8 cellular contexts compared by ENCODE assay signal in the genomic region with DNA sequence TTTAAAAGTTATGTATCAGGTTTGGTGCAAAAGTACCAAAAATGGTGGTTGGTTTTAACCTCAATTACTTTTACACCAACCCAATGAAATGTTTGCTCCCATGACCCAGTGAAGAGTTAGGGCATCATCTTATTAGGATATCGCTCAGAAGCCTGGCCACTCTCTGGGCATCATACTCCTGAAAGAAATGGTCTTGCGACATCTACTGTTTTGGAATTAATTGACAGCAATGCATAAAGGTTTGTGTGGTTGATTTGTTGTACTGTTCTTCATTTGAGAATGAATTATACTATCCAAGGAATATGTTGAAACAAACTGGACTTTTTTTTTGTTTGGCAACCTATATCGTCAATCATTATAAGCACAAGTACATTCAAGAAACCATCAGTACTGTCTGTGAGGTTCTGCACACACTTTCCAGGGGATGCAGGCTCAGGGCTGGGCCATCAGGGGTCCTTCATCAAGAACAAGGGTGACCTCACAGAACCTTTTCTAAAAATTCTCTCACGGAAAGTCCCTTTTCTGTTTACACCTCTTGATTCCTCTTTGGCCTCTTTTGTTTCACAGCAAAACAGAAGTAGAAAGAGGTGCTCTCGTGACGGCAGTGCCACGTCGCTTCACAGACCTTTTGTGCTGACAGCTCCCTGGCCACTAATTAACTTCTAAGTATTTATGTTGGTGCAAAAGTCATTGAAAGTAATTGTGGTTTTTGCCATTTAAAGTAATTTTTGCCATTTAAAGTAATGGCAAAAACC.
DNase-seq lines count a peak whose midpoint lies in the region; ATAC-seq and TF ChIP-seq lines count a peak whose summit lies in the region.

No MANE protein-coding gene starts in this region.

- POLR2A ChIA-PET in SK-N-SH (lab: Yijun Ruan, JAX) = no interaction called here
- POLR2A ChIA-PET in Caco-2 (lab: Charles Lee) = no interaction called here

- TF ChIP-seq CTCF in SK-N-SH (IDR thresholded peaks at IDR 0.05) (no peak), fibroblast of pulmonary artery (IDR thresholded peaks at IDR 0.05; ENCODE audit: low read length, missing control alignments) (no peak), Caco-2 (IDR thresholded peaks at IDR 0.05; ENCODE audit: insufficient read depth in 1 of 2, low read depth in 1 of 2, low read length in 1 of 2, severe bottlenecking in 1 of 2, unreplicated experiment in 1 of 2) (no peak)

- H3K36me3 Mint-ChIP-seq in stimulated activated effector memory CD8-positive, alpha-beta T cell treated with anti-CD3 and anti-CD28 coated beads, Interleukin-12 subunit alpha, Interleukin-12 subunit beta, amount 100 ng/mL, for 72 hours = no peaks in the 10 kb centered on the region
- H3K36me3 Mint-ChIP-seq in Caco-2 (ENCODE audit: insufficient read depth, unreplicated experiment) = no peaks in the 10 kb centered on the region

- peak; percentile 96 for ATAC-seq in GM19023 (IDR thresholded peaks at IDR 0.05; ENCODE audit: unreplicated experiment)
- peak; percentile 90 for ATAC-seq in HG02852 (IDR thresholded peaks at IDR 0.05; ENCODE audit: unreplicated experiment)
- ATAC-seq in stimulated activated effector memory CD8-positive, alpha-beta T cell treated with anti-CD3 and anti-CD28 coated beads, Interleukin-12 subunit alpha, Interleukin-12 subunit beta, amount 100 ng/mL, for 72 hours = peak; percentile 88

- H3F3A ChIP-seq in SK-N-SH (replicated peaks; ENCODE audit: insufficient read depth) = peaks cover 16% of the 10 kb centered on the region

- no peaks in the 10 kb centered on the region for H4K20me1 ChIP-seq in SK-N-SH (ENCODE audit: insufficient read depth)

- no peaks in the 10 kb centered on the region for H3K27me3 ChIP-seq in SK-N-SH (ENCODE audit: insufficient read depth)
- no peaks in the 10 kb centered on the region for H3K27me3 ChIP-seq in Caco-2 (replicated peaks; ENCODE audit: control insufficient read depth, insufficient read depth, low read length)

- no peaks in the 10 kb centered on the region for H3K9me2 ChIP-seq in SK-N-SH

- peak overlapping the region in 1 of 2 experiments; percentile 74; a peak in 3 of 4 replicates for H3K27ac ChIP-seq in SK-N-SH (ENCODE audit: low read depth in 2 of 2, low read length in 1 of 2)

- intact Hi-C loops in Caco-2 (cut with micrococcal nuclease; ENCODE audit: unreplicated experiment) = no loop called here

- H3K4me1 ChIP-seq in SK-N-SH (ENCODE audit: control insufficient read depth in 1 of 2, insufficient read depth in 2 of 2, low read depth in 1 of 2, low read length in 1 of 2) = peaks cover 0 to 4% of the 10 kb centered on the region in 2 experiments; a peak in 2 of 4 replicates
- H3K4me1 ChIP-seq in Caco-2 = peaks cover 7% of the 10 kb centered on the region

- peak overlapping the region; percentile 74 for H2AFZ ChIP-seq in SK-N-SH (ENCODE audit: low read depth)

- H3K36me3 ChIP-seq in SK-N-SH (replicated peaks in 1 of 2; ENCODE audit: control insufficient read depth in 1 of 2, insufficient read depth in 2 of 2, low read length in 1 of 2) (no peaks in the 10 kb centered on the region), Caco-2 (ENCODE audit: control insufficient read depth, insufficient read depth, low read length) (no peaks in the 10 kb centered on the region)

- H3K4me2 ChIP-seq in SK-N-SH = 0 out of 2 replicates have a peak overlapping the region, but pooled peaks have one; percentile 29

- peaks cover 42% of the 10 kb centered on the region for H3K4me1 Mint-ChIP-seq in stimulated activated effector memory CD8-positive, alpha-beta T cell treated with anti-CD3 and anti-CD28 coated beads, Interleukin-12 subunit alpha, Interleukin-12 subunit beta, amount 100 ng/mL, for 72 hours
- H3K4me1 Mint-ChIP-seq in Caco-2 (ENCODE audit: low read depth, unreplicated experiment) = peaks cover 15% of the 10 kb centered on the region

- H3K27me3 Mint-ChIP-seq in Caco-2 (ENCODE audit: insufficient read depth, unreplicated experiment) = no peaks in the 10 kb centered on the region

- BruUV-seq in Caco-2 (replicated peaks; lab: Mats Ljungman, UMichigan) = no TSS peak

- TF ChIP-seq RAD21 in SK-N-SH (IDR thresholded peaks at IDR 0.05; ENCODE audit: low read length) = no peak; the same call in 1 of the 2 replicates

- peak overlapping the region; percentile 53 for H3K9ac ChIP-seq in SK-N-SH

- H3K4me3 ChIP-seq in SK-N-SH (ENCODE audit: low read depth in 2 of 2, low read length in 1 of 2) (no peak overlapping the region), fibroblast of pulmonary artery (replicated peaks; ENCODE audit: low read depth, low read length) (no peak overlapping the region), Caco-2 (ENCODE audit: low read depth, low read length) (no peak overlapping the region)

- WGBS in SK-N-SH (ENCODE audit: low lambda C conversion rate) = 82% methylated on average over 8 of the region's 8 CpGs

- no peaks in the 10 kb centered on the region for H3K9me3 Mint-ChIP-seq in stimulated activated effector memory CD8-positive, alpha-beta T cell treated with anti-CD3 and anti-CD28 coated beads, Interleukin-12 subunit alpha, Interleukin-12 subunit beta, amount 100 ng/mL, for 72 hours
- H3K9me3 Mint-ChIP-seq in Caco-2 (ENCODE audit: unreplicated experiment) = no peaks in the 10 kb centered on the region

- CTCF ChIA-PET in SK-N-SH (lab: Yijun Ruan, JAX) = no interaction called here
- CTCF ChIA-PET in Caco-2 (lab: Charles Lee) = interaction anchor here (1.0 kb wide), 1 partner anchor 52 kb away, joined by 3 read pairs; no protein-coding TSS in a partner anchor

- no peak for TF ChIP-seq EP300 in SK-N-SH (IDR thresholded peaks at IDR 0.05; ENCODE audit: borderline replicate concordance in 1 of 2, low read depth in 1 of 2, low read length in 1 of 2)

- H3K27ac Mint-ChIP-seq in stimulated activated effector memory CD8-positive, alpha-beta T cell treated with anti-CD3 and anti-CD28 coated beads, Interleukin-12 subunit alpha, Interleukin-12 subunit beta, amount 100 ng/mL, for 72 hours = peak overlapping the region; percentile 85
- H3K27ac Mint-ChIP-seq in Caco-2 (ENCODE audit: unreplicated experiment) = no peak overlapping the region

- DNase-seq in SK-N-SH = no peak
- DNase-seq in fibroblast of pulmonary artery (ENCODE audit: low read depth) = peak; percentile 55
- no peak for DNase-seq in stimulated activated effector memory CD8-positive, alpha-beta T cell treated with anti-CD3 and anti-CD28 coated beads, Interleukin-12 subunit alpha, Interleukin-12 subunit beta, amount 100 ng/mL, for 72 hours (ENCODE audit: low spot score in 2 of 2)
- no peak for DNase-seq in NCI-H1092 (lab: John Stamatoyannopoulos, UW)
- no peak for DNase-seq in Caco-2
- DNase-seq in NCI-H2107 treated with DMSO at 0.1 percent for 48 hours (lab: John Stamatoyannopoulos, UW; ENCODE audit: unreplicated experiment) = no peak

- H3K79me2 ChIP-seq in SK-N-SH (ENCODE audit: insufficient read depth) = no peaks in the 10 kb centered on the region

- H3K4me3 Mint-ChIP-seq in stimulated activated effector memory CD8-positive, alpha-beta T cell treated with anti-CD3 and anti-CD28 coated beads, Interleukin-12 subunit alpha, Interleukin-12 subunit beta, amount 100 ng/mL, for 72 hours = peak overlapping the region; percentile 21
- H3K4me3 Mint-ChIP-seq in Caco-2 (ENCODE audit: unreplicated experiment) = no peak overlapping the region

- H3K9me3 ChIP-seq in SK-N-SH = no peaks in the 10 kb centered on the region
- no peaks in the 10 kb centered on the region for H3K9me3 ChIP-seq in Caco-2

TF ChIP-seq in SK-N-SH, 30 proteins besides CTCF, POLR2A, EP300 and RAD21 (continues in another document):
- TF ChIP-seq RCOR1 (IDR thresholded peaks at IDR 0.05; ENCODE audit: low read length) (no peak), TEAD4 (IDR thresholded peaks at IDR 0.05; ENCODE audit: borderline replicate concordance, insufficient read depth) (no peak), FOSL2 (IDR thresholded peaks at IDR 0.05; ENCODE audit: borderline replicate concordance, low read depth) (no peak), TAF1 (IDR thresholded peaks at IDR 0.05; ENCODE audit: borderline replicate concordance, low read depth, low read length) (no peak)
- TF ChIP-seq, protein P1, sequence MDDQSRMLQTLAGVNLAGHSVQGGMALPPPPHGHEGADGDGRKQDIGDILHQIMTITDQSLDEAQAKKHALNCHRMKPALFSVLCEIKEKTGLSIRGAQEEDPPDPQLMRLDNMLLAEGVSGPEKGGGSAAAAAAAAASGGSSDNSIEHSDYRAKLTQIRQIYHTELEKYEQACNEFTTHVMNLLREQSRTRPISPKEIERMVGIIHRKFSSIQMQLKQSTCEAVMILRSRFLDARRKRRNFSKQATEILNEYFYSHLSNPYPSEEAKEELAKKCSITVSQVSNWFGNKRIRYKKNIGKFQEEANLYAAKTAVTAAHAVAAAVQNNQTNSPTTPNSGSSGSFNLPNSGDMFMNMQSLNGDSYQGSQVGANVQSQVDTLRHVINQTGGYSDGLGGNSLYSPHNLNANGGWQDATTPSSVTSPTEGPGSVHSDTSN (IDR thresholded peaks at IDR 0.05) = no peak
- TF ChIP-seq, protein P2, sequence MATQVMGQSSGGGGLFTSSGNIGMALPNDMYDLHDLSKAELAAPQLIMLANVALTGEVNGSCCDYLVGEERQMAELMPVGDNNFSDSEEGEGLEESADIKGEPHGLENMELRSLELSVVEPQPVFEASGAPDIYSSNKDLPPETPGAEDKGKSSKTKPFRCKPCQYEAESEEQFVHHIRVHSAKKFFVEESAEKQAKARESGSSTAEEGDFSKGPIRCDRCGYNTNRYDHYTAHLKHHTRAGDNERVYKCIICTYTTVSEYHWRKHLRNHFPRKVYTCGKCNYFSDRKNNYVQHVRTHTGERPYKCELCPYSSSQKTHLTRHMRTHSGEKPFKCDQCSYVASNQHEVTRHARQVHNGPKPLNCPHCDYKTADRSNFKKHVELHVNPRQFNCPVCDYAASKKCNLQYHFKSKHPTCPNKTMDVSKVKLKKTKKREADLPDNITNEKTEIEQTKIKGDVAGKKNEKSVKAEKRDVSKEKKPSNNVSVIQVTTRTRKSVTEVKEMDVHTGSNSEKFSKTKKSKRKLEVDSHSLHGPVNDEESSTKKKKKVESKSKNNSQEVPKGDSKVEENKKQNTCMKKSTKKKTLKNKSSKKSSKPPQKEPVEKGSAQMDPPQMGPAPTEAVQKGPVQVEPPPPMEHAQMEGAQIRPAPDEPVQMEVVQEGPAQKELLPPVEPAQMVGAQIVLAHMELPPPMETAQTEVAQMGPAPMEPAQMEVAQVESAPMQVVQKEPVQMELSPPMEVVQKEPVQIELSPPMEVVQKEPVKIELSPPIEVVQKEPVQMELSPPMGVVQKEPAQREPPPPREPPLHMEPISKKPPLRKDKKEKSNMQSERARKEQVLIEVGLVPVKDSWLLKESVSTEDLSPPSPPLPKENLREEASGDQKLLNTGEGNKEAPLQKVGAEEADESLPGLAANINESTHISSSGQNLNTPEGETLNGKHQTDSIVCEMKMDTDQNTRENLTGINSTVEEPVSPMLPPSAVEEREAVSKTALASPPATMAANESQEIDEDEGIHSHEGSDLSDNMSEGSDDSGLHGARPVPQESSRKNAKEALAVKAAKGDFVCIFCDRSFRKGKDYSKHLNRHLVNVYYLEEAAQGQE (IDR thresholded peaks at IDR 0.05; ENCODE audit: low read depth, low read length) = no peak
